Comparison of ENCODE assay signal across 22 cellular contexts in genomic region chr9:124790301-124790700, GRCh38. TPM values are rescaled to one million over a fixed set of nuclear protein-coding genes. Genes with fewer than 3 reads are reported as not detected.
DNase-seq lines count a peak whose midpoint lies in the region; ATAC-seq and TF ChIP-seq lines count a peak whose summit lies in the region.
"Had no signal": no experiment of that assay in that cellular context is flagged by ENCODE, and none has a peak within 500 bp of the region (broad histone marks: within the 10 kb centered on the region; RNA-seq: fewer than 3 reads in every experiment).

No MANE protein-coding gene starts in this region.

- intact Hi-C loops in CD14-positive monocyte (cut with micrococcal nuclease): no loop called here
- intact Hi-C loops in posterior vena cava (cut with DNase I): no loop called here
- intact Hi-C loops in ovary (cut with DNase I): no loop called here

- peaks cover 0 to 3% (median 0%) of the 10 kb centered on the region in 7 donors for H3K9me3 Mint-ChIP-seq in CD14-positive monocyte
- no peaks in the 10 kb centered on the region for H3K9me3 Mint-ChIP-seq in stimulated activated memory B cell treated with anti-CD40 and anti-IgM and Interleukin-4, amounts not matched to agents 10 μg/mL and 1 μg/mL and 100 μg/mL, for 72 hours
- H3K9me3 Mint-ChIP-seq: CD4-positive, alpha-beta memory T cell; HFFc6 had no signal

- H3K36me3 ChIP-seq in ovary: no peaks in the 10 kb centered on the region
- H3K36me3 ChIP-seq: BE2C; BLaER1 treated with 17β-estradiol and CSF1 and Interleukin-3, amounts not matched to agents 10 nM and 100 nM; HAP-1 had no signal

- TF ChIP-seq CTCF in CD14-positive monocyte (IDR thresholded peaks at IDR 0.05) (no peak), RWPE1 (conservative IDR thresholded peaks at IDR 0.05; ENCODE audit: low read depth) (no peak), ovary (IDR thresholded peaks at IDR 0.05) (no peak)

- WGBS in ovary, 3 donors: 97% methylated on average over 8 of the region's 8 CpGs

- peak; percentile 1 for DNase-seq in CD14-positive monocyte (ENCODE audit: low spot score)
- no peak for DNase-seq in RWPE1 (ENCODE audit: low spot score)
- peak; percentile 44 for DNase-seq in posterior vena cava (ENCODE audit: low spot score)
- no peak for DNase-seq in ovary
- DNase-seq in NCI-H1436 (lab: John Stamatoyannopoulos, UW): no peak
- no peak for DNase-seq in activated CD4-positive, alpha-beta T cell treated with anti-CD3 and anti-CD28 coated beads, Interleukin-2, amount 50 U/mL, for 4 hours
- DNase-seq: 8988T; ACHN; AML-193; BE2C; Calu3; CD4-positive, alpha-beta memory T cell; COR-L47; DMS53; DMS79 treated with DMSO at 0.1 percent for 48 hours; GF-D8; GOT3; HFFc6 had no signal

- peaks cover 2 to 6% (median 2%) of the 10 kb centered on the region in 3 donors for H3K27me3 Mint-ChIP-seq in CD14-positive monocyte (ENCODE audit: low read depth in 3 of 3)
- H3K27me3 Mint-ChIP-seq in stimulated activated memory B cell treated with anti-CD40 and anti-IgM and Interleukin-4, amounts not matched to agents 10 μg/mL and 1 μg/mL and 100 μg/mL, for 72 hours: no peaks in the 10 kb centered on the region

- no peak for TF ChIP-seq EP300 in ovary (IDR thresholded peaks at IDR 0.05)

- no peaks in the 10 kb centered on the region for H3K36me3 Mint-ChIP-seq in CD14-positive monocyte
- no peaks in the 10 kb centered on the region for H3K36me3 Mint-ChIP-seq in stimulated activated memory B cell treated with anti-CD40 and anti-IgM and Interleukin-4, amounts not matched to agents 10 μg/mL and 1 μg/mL and 100 μg/mL, for 72 hours
- H3K36me3 Mint-ChIP-seq: CD4-positive, alpha-beta memory T cell had no signal

- no peaks in the 10 kb centered on the region for H3K27me3 ChIP-seq in ovary
- H3K27me3 ChIP-seq: BE2C; BLaER1 treated with 17β-estradiol and CSF1 and Interleukin-3, amounts not matched to agents 10 nM and 100 nM had no signal

- POLR2A ChIA-PET in RWPE1 (lab: Yijun Ruan, JAX; ENCODE audit: low non-redundant PET): interaction anchor here (0.9 kb wide), 1 partner anchor 11 kb away, joined by 3 read pairs; no protein-coding TSS in a partner anchor

- H3K4me1 Mint-ChIP-seq in CD14-positive monocyte: peaks cover 8% of the 10 kb centered on the region
- peaks cover 17% of the 10 kb centered on the region for H3K4me1 Mint-ChIP-seq in stimulated activated memory B cell treated with anti-CD40 and anti-IgM and Interleukin-4, amounts not matched to agents 10 μg/mL and 1 μg/mL and 100 μg/mL, for 72 hours
- H3K4me1 Mint-ChIP-seq: CD4-positive, alpha-beta memory T cell had no signal

- no peak overlapping the region for H3K4me3 Mint-ChIP-seq in CD14-positive monocyte
- H3K4me3 Mint-ChIP-seq in stimulated activated memory B cell treated with anti-CD40 and anti-IgM and Interleukin-4, amounts not matched to agents 10 μg/mL and 1 μg/mL and 100 μg/mL, for 72 hours: no peak overlapping the region
- H3K4me3 Mint-ChIP-seq: CD4-positive, alpha-beta memory T cell; HFFc6 had no signal

- H3K4me1 ChIP-seq in ovary (ENCODE audit: insufficient read depth): peaks cover 4% of the 10 kb centered on the region
- H3K4me1 ChIP-seq: HAP-1 had no signal

- no peak overlapping the region for H3K4me3 ChIP-seq in ovary
- H3K4me3 ChIP-seq: A549; BLaER1 treated with 17β-estradiol and CSF1 and Interleukin-3, amounts not matched to agents 10 nM and 100 nM; HAP-1 had no signal

- H3K27ac Mint-ChIP-seq in CD14-positive monocyte: no peak overlapping the region
- H3K27ac Mint-ChIP-seq in stimulated activated memory B cell treated with anti-CD40 and anti-IgM and Interleukin-4, amounts not matched to agents 10 μg/mL and 1 μg/mL and 100 μg/mL, for 72 hours: peak overlapping the region; percentile 59
- H3K27ac Mint-ChIP-seq: HFFc6 had no signal

- ATAC-seq in stimulated activated memory B cell treated with anti-CD40 and anti-IgM and Interleukin-4, amounts not matched to agents 10 μg/mL and 1 μg/mL and 100 μg/mL, for 72 hours: no peak
- ATAC-seq: A549 had no signal

- H3K9me3 ChIP-seq in ovary: no peaks in the 10 kb centered on the region
- H3K9me3 ChIP-seq: A549; BE2C; BLaER1 treated with 17β-estradiol and CSF1 and Interleukin-3, amounts not matched to agents 10 nM and 100 nM; HAP-1 had no signal

- TF ChIP-seq POLR2A in ovary (IDR thresholded peaks at IDR 0.05): no peak

- H3K27ac ChIP-seq in RWPE1 (peak overlapping the region; percentile 92), ovary (no peak overlapping the region)
- H3K27ac ChIP-seq: A549; BLaER1 treated with 17β-estradiol and CSF1 and Interleukin-3, amounts not matched to agents 10 nM and 100 nM had no signal

- CTCF ChIA-PET in RWPE1 (lab: Yijun Ruan, JAX): interaction anchor here (1.2 to 1.8 kb wide), 3 partner anchors 19 to 62 kb away, joined by 5 to 12 read pairs (median 11); partner anchors contain the start of gene WDR38

RNA-seq across cellular contexts. Expression of gene OLFML2A, which starts 13.4 kb away (rescaled TPM):
- polyA plus RNA-seq in CD14-positive monocyte: under 1 TPM in 1 of 2 donors, not detected in 1; 0.03 TPM
- total RNA-seq in posterior vena cava: 1 to 10 TPM; 7.8 to 9.1 TPM
- total RNA-seq in ovary: 10 to 100 TPM; 14.7 to 63.4 (median 52.8) TPM
- polyA plus RNA-seq in ovary: 10 to 100 TPM; 25.2 to 27.2 TPM
- total RNA-seq: CD4-positive, alpha-beta memory T cell had no signal
- polyA plus RNA-seq: CD4-positive, alpha-beta memory T cell had no signal

RNA-seq across cellular contexts. Expression of gene NR6A1, which starts 19.2 kb away (rescaled TPM):
- polyA plus RNA-seq in CD14-positive monocyte (under 1 TPM; 0.15 to 0.28 TPM), ovary (1 to 10 TPM in 1 of 2 donors, under 1 TPM in 1; 0.29 to 1.5 TPM)
- total RNA-seq in posterior vena cava (under 1 TPM; 0.23 to 0.76 TPM), ovary (1 to 10 TPM in 3 of 7 donors, under 1 TPM in 4; 0.57 to 1.7 (median 1.00) TPM)
- polyA plus RNA-seq: CD4-positive, alpha-beta memory T cell had no signal

Comparison
In these comparisons a context has a peak if more than half of its experiments do, and no peak if none do; other contexts are left out.
1. DNase-seq: peak in CD14-positive monocyte (single experiment) and posterior vena cava (single experiment); none in RWPE1 (single experiment), ovary (0 of 5), NCI-H1436 (single experiment) and activated CD4-positive, alpha-beta T cell treated with anti-CD3 and anti-CD28 coated beads, Interleukin-2, amount 50 U/mL, for 4 hours (0 of 2).